ENCODE assay signal across 10 cellular contexts in the genomic region with DNA sequence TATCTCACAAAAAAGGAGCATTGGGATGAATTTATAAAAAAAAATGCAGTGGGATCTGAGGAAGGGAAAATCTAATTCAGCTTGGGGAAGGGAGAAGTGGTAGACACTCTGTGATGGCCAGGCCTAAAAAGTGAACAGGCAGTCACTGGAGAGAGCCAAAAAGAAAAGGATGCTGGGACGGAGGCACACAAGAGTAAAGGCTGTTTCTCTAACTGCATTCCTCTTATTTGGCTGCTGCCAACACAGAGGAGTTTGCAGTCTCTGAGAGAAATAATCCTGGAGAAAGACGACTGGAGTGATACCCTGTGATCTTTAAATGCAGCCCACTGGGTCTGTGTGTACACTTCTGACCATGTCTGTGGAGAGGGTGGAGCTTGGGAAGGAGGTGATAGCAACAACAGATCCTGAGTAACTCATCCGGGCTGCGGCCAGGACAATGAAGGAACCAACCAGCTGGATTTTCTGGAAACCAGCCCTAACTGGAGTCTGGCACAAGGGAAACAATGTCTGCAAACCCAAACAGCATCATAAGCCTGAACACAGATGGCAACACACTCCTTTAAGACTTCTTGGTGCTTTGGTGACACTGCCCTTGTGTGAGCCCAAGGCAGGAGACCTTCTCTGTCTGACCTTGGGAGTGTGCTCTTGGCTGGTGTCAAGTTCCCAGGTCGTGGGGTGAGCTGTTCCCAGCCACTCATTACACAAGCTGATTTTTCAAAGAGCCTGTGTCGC. TPM values are rescaled to one million over a fixed set of nuclear protein-coding genes. Genes with fewer than 3 reads are reported as not detected.
A peak's percentile ranks its signal among the peaks of the same experiment; 100 is the strongest.
DNase-seq lines count a peak whose midpoint lies in the region; ATAC-seq and TF ChIP-seq lines count a peak whose summit lies in the region.
"Had no signal": no experiment of that assay in that cellular context is flagged by ENCODE, and none has a peak within 500 bp of the region (broad histone marks: within the 10 kb centered on the region; RNA-seq: fewer than 3 reads in every experiment).

No MANE protein-coding gene starts in this region.

- H3K27ac ChIP-seq in layer of hippocampus (ENCODE audit: low read depth, low read length) (peak overlapping the region; percentile 25), stomach (peak overlapping the region; percentile 67 to 97 (median 91))

- POLR2A ChIA-PET in naive thymus-derived CD8-positive, alpha-beta T cell (lab: Charles Lee) = no interaction called here

- peaks cover 94 to 100% (median 98%) of the 10 kb centered on the region in 4 donors for H3K4me1 ChIP-seq in stomach

- H3K27me3 Mint-ChIP-seq in naive thymus-derived CD8-positive, alpha-beta T cell = no peaks in the 10 kb centered on the region

- peak overlapping the region in 4 of 10 donors; percentile 44 to 84 (median 46) for H3K27ac Mint-ChIP-seq in naive thymus-derived CD8-positive, alpha-beta T cell

- H3K4me3 ChIP-seq in astrocyte of the spinal cord (ENCODE audit: low read depth, low read length) (no peak overlapping the region), stomach (no peak overlapping the region)

- intact Hi-C loops in stomach (cut with DNase I; ENCODE audit: low total_unique reads) = no loop called here

- H3K36me3 ChIP-seq in stomach = peaks cover 17 to 23% (median 21%) of the 10 kb centered on the region in 4 donors

- peaks cover 32 to 61% (median 58%) of the 10 kb centered on the region in 4 donors for H3K4me1 Mint-ChIP-seq in naive thymus-derived CD8-positive, alpha-beta T cell

- H3K36me3 Mint-ChIP-seq in naive thymus-derived CD8-positive, alpha-beta T cell = peaks cover 0 to 48% (median 22%) of the 10 kb centered on the region in 3 donors

- H3K27me3 ChIP-seq in layer of hippocampus (ENCODE audit: control insufficient read depth, insufficient read depth, low read length) (no peaks in the 10 kb centered on the region), stomach (no peaks in the 10 kb centered on the region)

- TF ChIP-seq CTCF in astrocyte of the spinal cord (IDR thresholded peaks at IDR 0.05; ENCODE audit: low read depth, low read length) = no peak
- no peak for TF ChIP-seq CTCF in stomach (IDR thresholded peaks at IDR 0.05)

- DNase-seq in HCEC 1CT (peak; percentile 60), astrocyte of the spinal cord (ENCODE audit: low read depth, low spot score) (peak; percentile 74), stomach (no peak), SW 1271 (lab: John Stamatoyannopoulos, UW) (no peak)
- DNase-seq in naive thymus-derived CD8-positive, alpha-beta T cell = no peak
- DNase-seq: activated T-cell treated with anti-CD3 and anti-CD28 coated beads, Interleukin-2, amount 50 U/mL, for 48 hours; left colon; stimulated activated naive CD4-positive, alpha-beta T cell treated with Interleukin-2 at 50 U/mL for 16 hours had no signal

- H3K4me3 Mint-ChIP-seq in naive thymus-derived CD8-positive, alpha-beta T cell = no peak overlapping the region

- 14 to 33% (median 16%) methylated on average over 6 of the region's 6 CpGs for WGBS in stomach, 5 donors

- no peaks in the 10 kb centered on the region for H3K9me3 Mint-ChIP-seq in naive thymus-derived CD8-positive, alpha-beta T cell

- no peaks in the 10 kb centered on the region for H3K9me3 ChIP-seq in stomach

- TF ChIP-seq POLR2A in stomach (IDR thresholded peaks at IDR 0.05) = no peak

- in situ Hi-C loops in astrocyte of the spinal cord (cut with HindIII; ENCODE audit: low sequenced_read_pairs) = no loop called here

- ATAC-seq in GM18519 (IDR thresholded peaks at IDR 0.05; ENCODE audit: low FRiP score, unreplicated experiment) = no peak
- no peak for ATAC-seq in naive thymus-derived CD8-positive, alpha-beta T cell
- ATAC-seq: left colon had no signal

- no peak for TF ChIP-seq EP300 in stomach (IDR thresholded peaks at IDR 0.05)

RNA-seq across cellular contexts. Expression of gene FYCO1, which starts 8.1 kb away (rescaled TPM):
- 10 to 100 TPM; 18.0 to 97.4 (median 39.3) TPM for total RNA-seq in stomach
- 10 to 100 TPM; 10.7 to 11.8 (median 11.3) TPM for polyA plus RNA-seq in stomach
- total RNA-seq in naive thymus-derived CD8-positive, alpha-beta T cell = 10 to 100 TPM; 27.6 to 28.4 TPM
- 1 to 10 TPM; 1.7 to 6.0 (median 2.6) TPM for polyA plus RNA-seq in naive thymus-derived CD8-positive, alpha-beta T cell

RNA-seq across cellular contexts. Expression of gene XCR1, which starts 39.7 kb away (rescaled TPM):
- under 1 TPM in 3 of 5 donors, not detected in 2; under 0.01 to 0.37 (median 0.14) TPM for total RNA-seq in stomach
- polyA plus RNA-seq in stomach = under 1 TPM in 1 of 3 donors, not detected in 2; 0.03 TPM
- not detected for total RNA-seq in naive thymus-derived CD8-positive, alpha-beta T cell
- polyA plus RNA-seq in naive thymus-derived CD8-positive, alpha-beta T cell = not detected

RNA-seq across cellular contexts. Expression of gene CXCR6, which starts 44.3 kb away (rescaled TPM):
- total RNA-seq in stomach = 10 to 100 TPM in 1 of 5 donors, 1 to 10 TPM in 1, not detected in 3; 1.1 to 14.8 TPM
- polyA plus RNA-seq in stomach = 1 to 10 TPM in 1 of 3 donors, under 1 TPM in 2; 0.31 to 3.2 (median 0.70) TPM
- total RNA-seq in naive thymus-derived CD8-positive, alpha-beta T cell = under 1 TPM; 0.25 to 0.34 TPM
- 1 to 10 TPM in 1 of 3 donors, under 1 TPM in 2; 0.42 to 9.3 (median 0.80) TPM for polyA plus RNA-seq in naive thymus-derived CD8-positive, alpha-beta T cell

Comparison
In these comparisons a context has a peak if more than half of its experiments do, and no peak if none do; other contexts are left out.
1. DNase-seq: peak in HCEC 1CT (single experiment) and astrocyte of the spinal cord (single experiment); none in stomach (single experiment), naive thymus-derived CD8-positive, alpha-beta T cell (0 of 10) and SW 1271 (0 of 2).